Comparison of ENCODE assay signal across 13 cellular contexts in the genomic region with DNA sequence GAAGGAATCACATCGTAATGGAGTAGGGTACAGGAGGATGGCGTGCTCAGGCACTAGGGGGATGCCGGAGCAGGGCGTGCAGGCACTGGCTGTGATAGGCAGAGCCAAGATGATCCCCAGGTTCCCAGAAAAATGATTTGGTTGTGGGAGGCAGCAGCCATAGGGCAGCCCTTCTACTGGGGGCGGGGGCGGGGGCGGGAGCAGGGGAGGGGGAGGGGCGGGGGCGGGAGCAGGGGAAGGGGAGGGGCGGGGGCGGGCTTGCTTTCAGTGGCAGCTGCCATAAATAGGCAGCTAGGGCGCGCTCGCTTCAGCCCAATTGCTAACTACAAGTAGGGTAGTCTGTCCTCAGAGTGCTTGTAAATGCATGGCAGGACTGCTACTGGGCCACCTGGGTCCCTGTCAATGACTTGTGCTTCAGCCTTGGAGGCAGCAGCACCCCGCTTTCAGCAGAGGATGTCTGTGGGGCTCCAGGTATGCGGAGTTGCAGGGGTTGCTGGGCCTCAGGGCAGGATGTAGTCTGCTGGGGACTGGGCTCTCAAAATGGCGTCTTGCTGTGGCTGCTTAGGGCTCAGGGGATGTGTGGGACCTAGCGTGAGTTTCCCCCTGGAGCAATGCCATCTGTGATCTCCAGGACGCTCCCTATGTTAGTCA.
"Had no signal": no experiment of that assay in that cellular context is flagged by ENCODE, and none has a peak within 500 bp of the region (broad histone marks: within the 10 kb centered on the region; RNA-seq: fewer than 3 reads in every experiment).

No MANE protein-coding gene starts in this region.

- H3K4me1 ChIP-seq: esophagus muscularis mucosa had no signal

- H3K27me3 ChIP-seq: esophagus muscularis mucosa had no signal

- DNase-seq: activated CD4-positive, alpha-beta memory T cell treated with anti-CD3 and anti-CD28 coated beads, Interleukin-2, amount 10 ng/mL, durations not matched to agents 7 days and 5 days; activated CD4-positive, alpha-beta T cell treated with anti-CD3 and anti-CD28 coated beads for 1 hour; activated gamma-delta T cell; activated naive CD8-positive, alpha-beta T cell treated with anti-CD3 and anti-CD28 coated beads for 36 hours; activated T-cell treated with anti-CD3 and anti-CD28 coated beads, Interleukin-2, amount 50 U/mL, for 48 hours; dorsolateral prefrontal cortex; foreskin fibroblast; glutamatergic neuron; nephron progenitor cell; stimulated activated CD4-positive, alpha-beta T cell treated with anti-CD3 and anti-CD28 coated beads, Interleukin-2, amount 100 ng/mL, for 48 hours; stimulated activated CD8-positive, alpha-beta memory T cell treated with anti-CD3 and anti-CD28 coated beads, Interleukin-4, amount 100 ng/mL, for 48 hours had no signal

- H3K9me3 Mint-ChIP-seq: activated CD4-positive, alpha-beta memory T cell treated with anti-CD3 and anti-CD28 coated beads, Interleukin-2, amount 10 ng/mL, durations not matched to agents 7 days and 5 days; activated naive CD8-positive, alpha-beta T cell treated with anti-CD3 and anti-CD28 coated beads for 36 hours; nephron progenitor cell had no signal

- H3K4me3 ChIP-seq: dorsolateral prefrontal cortex, esophagus muscularis mucosa had no signal

- H3K4me3 Mint-ChIP-seq: activated CD4-positive, alpha-beta memory T cell treated with anti-CD3 and anti-CD28 coated beads, Interleukin-2, amount 10 ng/mL, durations not matched to agents 7 days and 5 days; activated naive CD8-positive, alpha-beta T cell treated with anti-CD3 and anti-CD28 coated beads for 36 hours; nephron progenitor cell had no signal

- H3K36me3 ChIP-seq: esophagus muscularis mucosa had no signal

- H3K27ac Mint-ChIP-seq: activated CD4-positive, alpha-beta memory T cell treated with anti-CD3 and anti-CD28 coated beads, Interleukin-2, amount 10 ng/mL, durations not matched to agents 7 days and 5 days; activated naive CD8-positive, alpha-beta T cell treated with anti-CD3 and anti-CD28 coated beads for 36 hours; nephron progenitor cell had no signal

- H3K27ac ChIP-seq: dorsolateral prefrontal cortex, esophagus muscularis mucosa had no signal

- ATAC-seq: left lobe of liver had no signal

- H3K9me3 ChIP-seq: esophagus muscularis mucosa had no signal
